8 cellular contexts compared by ENCODE assay signal in genomic region chr9:125262217-125262991, GRCh38. TPM values are rescaled to one million over a fixed set of nuclear protein-coding genes. Genes with fewer than 3 reads are reported as not detected.
DNase-seq lines count a peak whose midpoint lies in the region; ATAC-seq lines count a peak whose summit lies in the region.

No MANE protein-coding gene starts in this region.

- peak in 2 of 3 donors; percentile 26 to 35 for DNase-seq in CD4-positive, CD25-positive, alpha-beta regulatory T cell
- peak; percentile 46 for DNase-seq in activated naive CD8-positive, alpha-beta T cell treated with anti-CD3 and anti-CD28 coated beads for 36 hours
- peak in 1 of 3 donors; percentile 19 for DNase-seq in immature natural killer cell
- DNase-seq in stimulated activated CD4-positive, alpha-beta T cell treated with anti-CD3 and anti-CD28 coated beads, Interleukin-4, amount 100 ng/mL, for 1 hour, result no peak
- no peak for DNase-seq in NCI-H526 treated with DMSO at 0.1 percent for 48 hours (lab: John Stamatoyannopoulos, UW)

- no peaks in the 10 kb centered on the region for H3K9me3 ChIP-seq in CD4-positive, CD25-positive, alpha-beta regulatory T cell (ENCODE audit: control insufficient read depth in 2 of 2, low read length in 2 of 2)
- no peaks in the 10 kb centered on the region for H3K9me3 ChIP-seq in HUES6 (ENCODE audit: control insufficient read depth, insufficient read depth, low read depth, low read length)

- ATAC-seq in CD4-positive, CD25-positive, alpha-beta regulatory T cell (ENCODE audit: low read depth in 2 of 2), result no peak
- peak; percentile 8 for ATAC-seq in GM19043 (IDR thresholded peaks at IDR 0.05; ENCODE audit: low read depth, unreplicated experiment)

- H3K27me3 Mint-ChIP-seq in CD4-positive, CD25-positive, alpha-beta regulatory T cell, result peaks cover 7% of the 10 kb centered on the region
- no peaks in the 10 kb centered on the region for H3K27me3 Mint-ChIP-seq in activated naive CD8-positive, alpha-beta T cell treated with anti-CD3 and anti-CD28 coated beads for 36 hours
- peaks cover 7 to 10% (median 9%) of the 10 kb centered on the region in 3 donors for H3K27me3 Mint-ChIP-seq in immature natural killer cell (ENCODE audit: low read depth in 3 of 3)
- no peaks in the 10 kb centered on the region for H3K27me3 Mint-ChIP-seq in stimulated activated naive CD8-positive, alpha-beta T cell treated with anti-CD3 and anti-CD28 coated beads, Interleukin-15, Interleukin-2, amounts not matched to agents 100 ng/mL and 50 ng/mL, for 24 hours

- H3K27ac Mint-ChIP-seq in CD4-positive, CD25-positive, alpha-beta regulatory T cell, result peak overlapping the region; percentile 79 to 98 (median 94)
- peak overlapping the region; percentile 94 for H3K27ac Mint-ChIP-seq in activated naive CD8-positive, alpha-beta T cell treated with anti-CD3 and anti-CD28 coated beads for 36 hours
- peak overlapping the region; percentile 78 to 96 (median 92) for H3K27ac Mint-ChIP-seq in immature natural killer cell
- H3K27ac Mint-ChIP-seq in stimulated activated naive CD8-positive, alpha-beta T cell treated with anti-CD3 and anti-CD28 coated beads, Interleukin-15, Interleukin-2, amounts not matched to agents 100 ng/mL and 50 ng/mL, for 24 hours, result peak overlapping the region; percentile 93

- H3K27me3 ChIP-seq in CD4-positive, CD25-positive, alpha-beta regulatory T cell (ENCODE audit: control insufficient read depth, insufficient read depth, low read length), result no peaks in the 10 kb centered on the region
- no peaks in the 10 kb centered on the region for H3K27me3 ChIP-seq in HUES6 (ENCODE audit: control insufficient read depth, insufficient read depth, low read length)

- H3K9me3 Mint-ChIP-seq in CD4-positive, CD25-positive, alpha-beta regulatory T cell, result no peaks in the 10 kb centered on the region
- peaks cover 2% of the 10 kb centered on the region for H3K9me3 Mint-ChIP-seq in activated naive CD8-positive, alpha-beta T cell treated with anti-CD3 and anti-CD28 coated beads for 36 hours
- no peaks in the 10 kb centered on the region for H3K9me3 Mint-ChIP-seq in immature natural killer cell
- no peaks in the 10 kb centered on the region for H3K9me3 Mint-ChIP-seq in stimulated activated naive CD8-positive, alpha-beta T cell treated with anti-CD3 and anti-CD28 coated beads, Interleukin-15, Interleukin-2, amounts not matched to agents 100 ng/mL and 50 ng/mL, for 24 hours

- H3K36me3 Mint-ChIP-seq in CD4-positive, CD25-positive, alpha-beta regulatory T cell, result peaks cover 22% of the 10 kb centered on the region
- H3K36me3 Mint-ChIP-seq in activated naive CD8-positive, alpha-beta T cell treated with anti-CD3 and anti-CD28 coated beads for 36 hours, result peaks cover 32% of the 10 kb centered on the region
- peaks cover 0 to 4% (median 0%) of the 10 kb centered on the region in 3 donors for H3K36me3 Mint-ChIP-seq in immature natural killer cell
- H3K36me3 Mint-ChIP-seq in stimulated activated naive CD8-positive, alpha-beta T cell treated with anti-CD3 and anti-CD28 coated beads, Interleukin-15, Interleukin-2, amounts not matched to agents 100 ng/mL and 50 ng/mL, for 24 hours (ENCODE audit: low read depth), result peaks cover 38% of the 10 kb centered on the region

- H3K4me1 Mint-ChIP-seq in CD4-positive, CD25-positive, alpha-beta regulatory T cell, result peaks cover 30 to 57% (median 40%) of the 10 kb centered on the region in 4 donors
- peaks cover 38% of the 10 kb centered on the region for H3K4me1 Mint-ChIP-seq in activated naive CD8-positive, alpha-beta T cell treated with anti-CD3 and anti-CD28 coated beads for 36 hours
- H3K4me1 Mint-ChIP-seq in immature natural killer cell, result peaks cover 38 to 59% of the 10 kb centered on the region in 2 donors
- H3K4me1 Mint-ChIP-seq in stimulated activated naive CD8-positive, alpha-beta T cell treated with anti-CD3 and anti-CD28 coated beads, Interleukin-15, Interleukin-2, amounts not matched to agents 100 ng/mL and 50 ng/mL, for 24 hours (ENCODE audit: low read depth), result peaks cover 55% of the 10 kb centered on the region

- H3K4me3 ChIP-seq in CD4-positive, CD25-positive, alpha-beta regulatory T cell (ENCODE audit: low read depth, low read length), result peak overlapping the region; percentile 92
- H3K4me3 ChIP-seq in HUES6 (ENCODE audit: low read depth, low read length), result peak overlapping the region; percentile 99

- H3K9ac ChIP-seq in HUES6 (ENCODE audit: low read length), result peak overlapping the region; percentile 87

- H3K4me1 ChIP-seq in CD4-positive, CD25-positive, alpha-beta regulatory T cell (ENCODE audit: control insufficient read depth, insufficient read depth, low read length, poor library complexity, severe bottlenecking), result peaks cover 27% of the 10 kb centered on the region
- no peaks in the 10 kb centered on the region; the same call in 1 of the 2 replicates for H3K4me1 ChIP-seq in HUES6 (ENCODE audit: control insufficient read depth, insufficient read depth, low read length)

- peak overlapping the region; percentile 74 for H3K27ac ChIP-seq in CD4-positive, CD25-positive, alpha-beta regulatory T cell (ENCODE audit: insufficient read depth, low read length, poor library complexity, severe bottlenecking)
- H3K27ac ChIP-seq in HUES6 (ENCODE audit: low read depth, low read length), result peak overlapping the region; percentile 55; the same call in 1 of the 2 replicates

- peaks cover 8% of the 10 kb centered on the region for H3K36me3 ChIP-seq in CD4-positive, CD25-positive, alpha-beta regulatory T cell (ENCODE audit: control insufficient read depth, insufficient read depth, low read length)
- peaks cover 4% of the 10 kb centered on the region; the same call in 1 of the 2 replicates for H3K36me3 ChIP-seq in HUES6 (ENCODE audit: control insufficient read depth, insufficient read depth, low read length)

- H3K4me3 Mint-ChIP-seq in CD4-positive, CD25-positive, alpha-beta regulatory T cell, result peak overlapping the region; percentile 92 to 99 (median 98)
- H3K4me3 Mint-ChIP-seq in activated naive CD8-positive, alpha-beta T cell treated with anti-CD3 and anti-CD28 coated beads for 36 hours, result peak overlapping the region; percentile 99
- peak overlapping the region; percentile 87 to 99 (median 97) for H3K4me3 Mint-ChIP-seq in immature natural killer cell
- H3K4me3 Mint-ChIP-seq in stimulated activated naive CD8-positive, alpha-beta T cell treated with anti-CD3 and anti-CD28 coated beads, Interleukin-15, Interleukin-2, amounts not matched to agents 100 ng/mL and 50 ng/mL, for 24 hours, result peak overlapping the region; percentile 98

RNA-seq across cellular contexts. Expression of gene GAPVD1, which starts 0.8 kb away (rescaled TPM):
- total RNA-seq in CD4-positive, CD25-positive, alpha-beta regulatory T cell, result 65.4 TPM
- polyA plus RNA-seq in CD4-positive, CD25-positive, alpha-beta regulatory T cell, result 10 to 100 TPM; 34.0 to 40.7 (median 35.4) TPM
- 10 to 100 TPM; 44.0 to 47.1 TPM for total RNA-seq in activated naive CD8-positive, alpha-beta T cell treated with anti-CD3 and anti-CD28 coated beads for 36 hours
- 10 to 100 TPM; 18.1 to 53.3 (median 28.7) TPM for polyA plus RNA-seq in immature natural killer cell

RNA-seq across cellular contexts. Expression of gene HSPA5, which starts 21.3 kb away (rescaled TPM):
- total RNA-seq in CD4-positive, CD25-positive, alpha-beta regulatory T cell, result 167 TPM
- 100 to 1,000 TPM; 132 to 156 (median 147) TPM for polyA plus RNA-seq in CD4-positive, CD25-positive, alpha-beta regulatory T cell
- total RNA-seq in activated naive CD8-positive, alpha-beta T cell treated with anti-CD3 and anti-CD28 coated beads for 36 hours, result 100 to 1,000 TPM; 242 TPM
- 100 to 1,000 TPM; 192 to 379 (median 292) TPM for polyA plus RNA-seq in immature natural killer cell

Comparison
In these comparisons a context has a peak if more than half of its experiments do, and no peak if none do; other contexts are left out.
1. DNase-seq: peak in CD4-positive, CD25-positive, alpha-beta regulatory T cell (2 of 3) and activated naive CD8-positive, alpha-beta T cell treated with anti-CD3 and anti-CD28 coated beads for 36 hours (single experiment); none in stimulated activated CD4-positive, alpha-beta T cell treated with anti-CD3 and anti-CD28 coated beads, Interleukin-4, amount 100 ng/mL, for 1 hour (single experiment) and NCI-H526 treated with DMSO at 0.1 percent for 48 hours (single experiment).
2. Peak in every context shown above with its lines, with median percentiles within 50 percentile points of each other: H3K27ac Mint-ChIP-seq and H3K4me3 Mint-ChIP-seq.